ENCODE assay signal across 8 cellular contexts in genomic region chr19:11924886-11925583, GRCh38. TPM values are rescaled to one million over a fixed set of nuclear protein-coding genes. Genes with fewer than 3 reads are reported as not detected.
DNase-seq lines count a peak whose midpoint lies in the region; ATAC-seq and TF ChIP-seq lines count a peak whose summit lies in the region.

TSS of gene ZNF700 (plus strand) at chr19:11925107. CDS start at chr19:11925211, 104 bp downstream.

- H3K4me3 Mint-ChIP-seq in activated CD4-positive, alpha-beta T cell treated with anti-CD3 and anti-CD28 coated beads, Interleukin-2, amount 10 ng/mL, durations not matched to agents 7 days and 5 days = peak within 1 kb of the TSS; percentile 97

- peaks cover 36% of the 10 kb centered on the region for H3K4me1 Mint-ChIP-seq in activated CD4-positive, alpha-beta T cell treated with anti-CD3 and anti-CD28 coated beads, Interleukin-2, amount 10 ng/mL, durations not matched to agents 7 days and 5 days

- CTCF ChIA-PET in activated CD4-positive, alpha-beta T cell treated with anti-CD3 and anti-CD28 coated beads, Interleukin-2, amount 10 ng/mL, durations not matched to agents 7 days and 5 days (lab: Charles Lee) = interaction anchor here (0.6 to 3.7 kb wide), 10 partner anchors 9 to 231 kb away, joined by 3 to 42 read pairs (median 6); partner anchors contain the start of genes ZNF20 and ZNF625

- TF ChIP-seq CTCF in C4-2B (conservative IDR thresholded peaks at IDR 0.05) = no peak

- H3K27ac Mint-ChIP-seq in activated CD4-positive, alpha-beta T cell treated with anti-CD3 and anti-CD28 coated beads, Interleukin-2, amount 10 ng/mL, durations not matched to agents 7 days and 5 days = peak within 1 kb of the TSS; percentile 99

- H3K27ac ChIP-seq in C4-2B = peak within 1 kb of the TSS; percentile 96

- DNase-seq in NCI-H748 (lab: John Stamatoyannopoulos, UW; ENCODE audit: unreplicated experiment) (peak; percentile 91), cortex of kidney (lab: John Stamatoyannopoulos, UW) (peak; percentile 70), left kidney (ENCODE audit: low read depth, low spot score) (peak; percentile 98)
- peak; percentile 96 for DNase-seq in activated CD4-positive, alpha-beta T cell treated with anti-CD3 and anti-CD28 coated beads, Interleukin-2, amount 10 ng/mL, durations not matched to agents 7 days and 5 days
- peak; percentile 94 for DNase-seq in stimulated activated CD4-positive, alpha-beta T cell treated with anti-CD3 and anti-CD28 coated beads, Interleukin-1b, Interleukin-23, amount 100 ng/mL, for 48 hours

- no peaks in the 10 kb centered on the region for H3K27me3 Mint-ChIP-seq in activated CD4-positive, alpha-beta T cell treated with anti-CD3 and anti-CD28 coated beads, Interleukin-2, amount 10 ng/mL, durations not matched to agents 7 days and 5 days

- POLR2A ChIA-PET in activated CD4-positive, alpha-beta T cell treated with anti-CD3 and anti-CD28 coated beads, Interleukin-2, amount 10 ng/mL, durations not matched to agents 7 days and 5 days (lab: Charles Lee) = interaction anchor here (0.6 to 0.8 kb wide), 3 partner anchors 63 to 461 kb away, joined by 3 to 5 read pairs (median 3); partner anchors contain the start of gene ZNF563

- H3K9me3 Mint-ChIP-seq in activated CD4-positive, alpha-beta T cell treated with anti-CD3 and anti-CD28 coated beads, Interleukin-2, amount 10 ng/mL, durations not matched to agents 7 days and 5 days = peaks cover 8% of the 10 kb centered on the region

- ATAC-seq in GM19372 (IDR thresholded peaks at IDR 0.05; ENCODE audit: low read depth, unreplicated experiment) = peak; percentile 77
- peak; percentile 82 for ATAC-seq in HG03521 (IDR thresholded peaks at IDR 0.05; ENCODE audit: unreplicated experiment)

- H3K36me3 Mint-ChIP-seq in activated CD4-positive, alpha-beta T cell treated with anti-CD3 and anti-CD28 coated beads, Interleukin-2, amount 10 ng/mL, durations not matched to agents 7 days and 5 days (ENCODE audit: low read depth) = peaks cover 36% of the 10 kb centered on the region

RNA-seq across cellular contexts. Expression of gene ZNF700, which starts in this region (rescaled TPM):
- total RNA-seq in activated CD4-positive, alpha-beta T cell treated with anti-CD3 and anti-CD28 coated beads, Interleukin-2, amount 10 ng/mL, durations not matched to agents 7 days and 5 days = 10 to 100 TPM; 21.2 to 22.1 TPM

Comparison
In these comparisons a context has a peak if more than half of its experiments do, and no peak if none do; other contexts are left out.
1. Peak in every context shown above with its lines: DNase-seq, ATAC-seq and H3K27ac ChIP-seq.